ENCODE assay signal across 8 cellular contexts in genomic region chrX:47560179-47560830, GRCh38. TPM values are rescaled to one million over a fixed set of nuclear protein-coding genes. Genes with fewer than 3 reads are reported as not detected.
DNase-seq lines count a peak whose midpoint lies in the region; ATAC-seq and TF ChIP-seq lines count a peak whose summit lies in the region.

No MANE protein-coding gene starts in this region.

- DNase-seq in A673 (ENCODE audit: low spot score) (no peak), HFFc6 (no peak), putamen (ENCODE audit: low spot score) (no peak), NCI-H2227 (lab: John Stamatoyannopoulos, UW; ENCODE audit: unreplicated experiment) (no peak), dermis blood vessel endothelial cell (no peak)

- H3K27me3 Mint-ChIP-seq in HFFc6 (ENCODE audit: insufficient read depth) (no peaks in the 10 kb centered on the region), brain (peaks cover 6% of the 10 kb centered on the region)

- POLR2A ChIA-PET in A673 (lab: Charles Lee; ENCODE audit: low non-redundant PET): no interaction called here

- H3K4me3 ChIP-seq in A673 (ENCODE audit: low read depth, low read length, poor library complexity, severe bottlenecking) (peak overlapping the region; percentile 69), mesodermal cell (ENCODE audit: extremely low read depth, insufficient read depth, low read length, poor library complexity, severe bottlenecking) (peak overlapping the region; percentile 51)

- no peaks in the 10 kb centered on the region for H3K9me3 ChIP-seq in A673 (ENCODE audit: low read depth, low read length, poor library complexity, severe bottlenecking)
- H3K9me3 ChIP-seq in mesodermal cell (ENCODE audit: control insufficient read depth, low read length): no peaks in the 10 kb centered on the region

- H3K27ac ChIP-seq in A673 (ENCODE audit: low read depth, low read length, poor library complexity, severe bottlenecking) (peak overlapping the region; percentile 93), mesodermal cell (ENCODE audit: low read depth, low read length, severe bottlenecking) (peak overlapping the region; percentile 62)

- no peaks in the 10 kb centered on the region for H3K27me3 ChIP-seq in A673 (replicated peaks; ENCODE audit: insufficient read depth, low read depth, low read length, poor library complexity)

- no peaks in the 10 kb centered on the region for H3K4me1 ChIP-seq in A673 (ENCODE audit: insufficient read depth, low read length, poor library complexity, severe bottlenecking)
- H3K4me1 ChIP-seq in mesodermal cell (ENCODE audit: control insufficient read depth, insufficient read depth, low read length, poor library complexity, severe bottlenecking): no peaks in the 10 kb centered on the region

- H3K36me3 Mint-ChIP-seq in HFFc6 (ENCODE audit: low read depth) (peaks cover 12% of the 10 kb centered on the region), brain (peaks cover 11% of the 10 kb centered on the region)

- H3K9me3 Mint-ChIP-seq in HFFc6 (no peaks in the 10 kb centered on the region), brain (peaks cover 0 to 15% (median 0%) of the 10 kb centered on the region in 5 experiments)

- BruUV-seq in A673 (replicated peaks; lab: Mats Ljungman, UMichigan): TSS peak; percentile 65

- H3K4me1 Mint-ChIP-seq in HFFc6 (ENCODE audit: low read depth): peaks cover 41% of the 10 kb centered on the region
- peaks cover 44% of the 10 kb centered on the region for H3K4me1 Mint-ChIP-seq in brain

- no peak for TF ChIP-seq CTCF in A673 (conservative IDR thresholded peaks at IDR 0.05; ENCODE audit: low read depth, low read length)
- no peak for TF ChIP-seq CTCF in HFFc6 (IDR thresholded peaks at IDR 0.05)
- no peak for TF ChIP-seq CTCF in brain (conservative IDR thresholded peaks at IDR 0.05)

- intact Hi-C loops in A673 (cut with micrococcal nuclease; ENCODE audit: unreplicated experiment): loop anchor here (5.0 kb wide), 2 partner anchors 82 to 467 kb away; no protein-coding TSS in a partner anchor

- peak overlapping the region; percentile 96 for H3K27ac Mint-ChIP-seq in HFFc6
- H3K27ac Mint-ChIP-seq in brain: peak overlapping the region; percentile 95 to 99 (median 98)

- 20% methylated on average over 2 of the region's 13 CpGs; no CpG with 5 or more reads in 1 of the 2 experiments for WGBS in mesodermal cell (ENCODE audit: insufficient coverage in 2 of 2), 2 experiments

- H3K4me3 Mint-ChIP-seq in HFFc6 (peak overlapping the region; percentile 95), brain (peak overlapping the region; percentile 85 to 94 (median 89))

- CTCF ChIA-PET in A673 (lab: Charles Lee): no interaction called here

- no peak for ATAC-seq in GM21447 (IDR thresholded peaks at IDR 0.05; ENCODE audit: unreplicated experiment)

- peaks cover 22% of the 10 kb centered on the region for H3K36me3 ChIP-seq in A673 (ENCODE audit: insufficient read depth, low read length, poor library complexity, severe bottlenecking)
- H3K36me3 ChIP-seq in mesodermal cell (ENCODE audit: control insufficient read depth, insufficient read depth, low read length): peaks cover 23% of the 10 kb centered on the region

RNA-seq across cellular contexts. Expression of gene ARAF, which starts 0.7 kb away (rescaled TPM):
- total RNA-seq in A673 (2021) (60.0 and 60.9 TPM in 2 replicates), dermis blood vessel endothelial cell (10.4 and 17.7 TPM in 2 replicates)
- total RNA-seq in HFFc6 (2021; fragmentation: NEBNext Ultra II Directional; extraction: Animal tissue kit (Norgen Biotek cat#: 25700)): 10 to 100 TPM; 68.8 to 80.7 (median 75.3) TPM
- 55.5 TPM for polyA plus RNA-seq in brain (ENCODE audit: insufficient read depth, low read depth, low replicate concordance)
- 34.7 TPM for polyA plus RNA-seq in mesodermal cell (2013, experiment 1 of 2)
- polyA plus RNA-seq in mesodermal cell (2013, experiment 2 of 2): 34.6 TPM

RNA-seq across cellular contexts. Expression of gene TIMP1, which starts 21.9 kb away (rescaled TPM):
- total RNA-seq in A673 (2021): 386 and 471 TPM in 2 replicates
- 1,000 to 10,000 TPM in 3 of 6 experiments, 100 to 1,000 TPM in 3; 815 to 1,568 (median 980) TPM for total RNA-seq in HFFc6 (2021; fragmentation: NEBNext Ultra II Directional; extraction: Animal tissue kit (Norgen Biotek cat#: 25700))
- polyA plus RNA-seq in brain (ENCODE audit: insufficient read depth, low read depth, low replicate concordance): 94.8 TPM
- polyA plus RNA-seq in mesodermal cell (2013, experiment 1 of 2): 519 TPM
- 428 TPM for polyA plus RNA-seq in mesodermal cell (2013, experiment 2 of 2)
- 66.4 and 102 TPM in 2 replicates for total RNA-seq in dermis blood vessel endothelial cell

RNA-seq across cellular contexts. Expression of gene SYN1, which starts 59.4 kb away (rescaled TPM):
- 8.1 and 9.2 TPM in 2 replicates for total RNA-seq in A673 (2021)
- under 1 TPM in 5 of 6 experiments, not detected in 1; 0.13 to 0.31 (median 0.19) TPM for total RNA-seq in HFFc6 (2021; fragmentation: NEBNext Ultra II Directional; extraction: Animal tissue kit (Norgen Biotek cat#: 25700))
- 275 TPM for polyA plus RNA-seq in brain (ENCODE audit: insufficient read depth, low read depth, low replicate concordance)
- polyA plus RNA-seq in mesodermal cell (2013, experiment 1 of 2): 2.8 TPM
- 4.9 TPM for polyA plus RNA-seq in mesodermal cell (2013, experiment 2 of 2)
- total RNA-seq in dermis blood vessel endothelial cell: 0.05 TPM in 1 of 2 replicates, not detected in the other
